ENCODE assay signal across 23 cellular contexts in the genomic region with DNA sequence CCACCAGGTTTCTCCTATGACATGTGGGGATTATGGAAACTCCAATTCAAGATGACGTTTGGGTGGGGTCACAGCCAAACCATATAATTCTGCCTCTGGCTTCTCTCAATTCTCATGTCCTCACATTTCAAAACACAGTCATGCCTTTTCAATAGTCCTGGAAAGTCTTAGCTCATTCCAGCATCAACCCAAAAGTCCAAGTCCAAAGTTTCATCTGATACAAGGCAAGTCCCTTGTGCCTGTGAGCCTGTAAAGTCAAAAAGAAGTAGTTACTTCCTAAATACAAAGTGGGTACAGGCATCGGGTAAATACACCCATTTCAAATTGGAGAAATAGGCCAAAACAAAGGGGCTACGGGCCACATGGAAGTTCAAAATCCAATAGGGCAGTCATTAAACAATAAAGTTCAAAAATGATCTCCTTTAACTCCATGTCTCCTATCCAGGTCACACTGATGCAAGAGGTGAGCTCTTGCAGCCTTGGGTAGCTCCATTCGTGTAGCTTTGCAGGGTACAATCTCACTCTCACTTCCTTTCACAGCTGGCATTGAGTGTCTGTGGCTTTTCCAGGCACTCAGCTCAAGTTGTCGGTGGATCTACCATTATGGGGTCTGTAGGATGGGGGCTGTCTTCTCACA.
"Had no signal": no experiment of that assay in that cellular context is flagged by ENCODE, and none has a peak within 500 bp of the region (broad histone marks: within the 10 kb centered on the region; RNA-seq: fewer than 3 reads in every experiment).

No MANE protein-coding gene starts in this region.

- H3K4me1 ChIP-seq: colonic mucosa, esophagus muscularis mucosa, gastrocnemius medialis, sigmoid colon, testis, vagina had no signal

- H3K36me3 Mint-ChIP-seq: activated CD8-positive, alpha-beta memory T cell treated with anti-CD3 and anti-CD28 coated beads, Interleukin-2, amount 10 ng/mL, durations not matched to agents 7 days and 5 days; activated naive CD4-positive, alpha-beta T cell treated with anti-CD3 and anti-CD28 coated beads, Interleukin-2, amount 10 ng/mL, durations not matched to agents 7 days and 5 days; naive B cell had no signal

- H3K36me3 ChIP-seq: colonic mucosa, esophagus muscularis mucosa, gastrocnemius medialis, sigmoid colon, vagina had no signal

- H3K4me3 ChIP-seq: colonic mucosa, dorsolateral prefrontal cortex, esophagus muscularis mucosa, gastrocnemius medialis, lung, sigmoid colon, testis, vagina had no signal

- H3K27ac Mint-ChIP-seq: activated CD4-positive, alpha-beta memory T cell treated with anti-CD3 and anti-CD28 coated beads, Interleukin-2, amount 10 ng/mL, durations not matched to agents 7 days and 5 days; activated CD4-positive, alpha-beta T cell treated with anti-CD3 and anti-CD28 coated beads, Interleukin-2, amount 10 ng/mL, durations not matched to agents 24 days and 14 days; activated CD8-positive, alpha-beta memory T cell treated with anti-CD3 and anti-CD28 coated beads, Interleukin-2, amount 10 ng/mL, durations not matched to agents 7 days and 5 days; activated naive CD4-positive, alpha-beta T cell treated with anti-CD3 and anti-CD28 coated beads, Interleukin-2, amount 10 ng/mL, durations not matched to agents 7 days and 5 days had no signal

- H3K9me3 Mint-ChIP-seq: activated CD4-positive, alpha-beta memory T cell treated with anti-CD3 and anti-CD28 coated beads, Interleukin-2, amount 10 ng/mL, durations not matched to agents 7 days and 5 days; activated CD4-positive, alpha-beta T cell treated with anti-CD3 and anti-CD28 coated beads, Interleukin-2, amount 10 ng/mL, durations not matched to agents 24 days and 14 days; activated naive CD4-positive, alpha-beta T cell treated with anti-CD3 and anti-CD28 coated beads, Interleukin-2, amount 10 ng/mL, durations not matched to agents 7 days and 5 days had no signal

- H3K4me3 Mint-ChIP-seq: activated CD4-positive, alpha-beta memory T cell treated with anti-CD3 and anti-CD28 coated beads, Interleukin-2, amount 10 ng/mL, durations not matched to agents 7 days and 5 days; activated CD4-positive, alpha-beta T cell treated with anti-CD3 and anti-CD28 coated beads, Interleukin-2, amount 10 ng/mL, durations not matched to agents 24 days and 14 days; activated CD8-positive, alpha-beta memory T cell treated with anti-CD3 and anti-CD28 coated beads, Interleukin-2, amount 10 ng/mL, durations not matched to agents 7 days and 5 days; activated naive CD4-positive, alpha-beta T cell treated with anti-CD3 and anti-CD28 coated beads, Interleukin-2, amount 10 ng/mL, durations not matched to agents 7 days and 5 days; naive B cell had no signal

- FAIRE-seq: bronchial epithelial cell, islet of Langerhans had no signal

- H3K27ac ChIP-seq: colonic mucosa, dorsolateral prefrontal cortex, esophagus muscularis mucosa, gastrocnemius medialis, sigmoid colon, testis, vagina had no signal

- DNase-seq: activated CD4-positive, alpha-beta memory T cell treated with anti-CD3 and anti-CD28 coated beads, Interleukin-2, amount 10 ng/mL, durations not matched to agents 7 days and 5 days; activated CD4-positive, alpha-beta T cell treated with anti-CD3 and anti-CD28 coated beads, Interleukin-2, amount 10 ng/mL, durations not matched to agents 24 days and 14 days; activated CD8-positive, alpha-beta memory T cell treated with anti-CD3 and anti-CD28 coated beads, Interleukin-2, amount 10 ng/mL, durations not matched to agents 7 days and 5 days; activated effector memory CD4-positive, alpha-beta T cell treated with anti-CD3 and anti-CD28 coated beads, Interleukin-2, amount 50 U/mL, for 16 hours; activated naive CD4-positive, alpha-beta T cell treated with anti-CD3 and anti-CD28 coated beads, Interleukin-2, amount 10 ng/mL, durations not matched to agents 7 days and 5 days; activated T-cell treated with anti-CD3 and anti-CD28 coated beads for 4 hours; amygdala; colonic mucosa; dorsolateral prefrontal cortex; gastrocnemius medialis; left colon; naive B cell; sigmoid colon; stimulated activated CD4-positive, alpha-beta T cell treated with anti-CD3 and anti-CD28 coated beads, Interleukin-2, amount 100 ng/mL, for 48 hours; stimulated activated naive CD4-positive, alpha-beta T cell; T1000; testis; trophoblast cell had no signal

- ATAC-seq: activated CD8-positive, alpha-beta memory T cell treated with anti-CD3 and anti-CD28 coated beads, Interleukin-2, amount 10 ng/mL, durations not matched to agents 7 days and 5 days; gastrocnemius medialis; left colon had no signal

- H3K27me3 ChIP-seq: colonic mucosa, esophagus muscularis mucosa, gastrocnemius medialis, sigmoid colon, testis, vagina had no signal

- H3K9me3 ChIP-seq: colonic mucosa, esophagus muscularis mucosa, gastrocnemius medialis, sigmoid colon, testis, vagina had no signal

- H3K4me1 Mint-ChIP-seq: activated CD4-positive, alpha-beta memory T cell treated with anti-CD3 and anti-CD28 coated beads, Interleukin-2, amount 10 ng/mL, durations not matched to agents 7 days and 5 days; activated CD4-positive, alpha-beta T cell treated with anti-CD3 and anti-CD28 coated beads, Interleukin-2, amount 10 ng/mL, durations not matched to agents 24 days and 14 days; activated CD8-positive, alpha-beta memory T cell treated with anti-CD3 and anti-CD28 coated beads, Interleukin-2, amount 10 ng/mL, durations not matched to agents 7 days and 5 days; activated naive CD4-positive, alpha-beta T cell treated with anti-CD3 and anti-CD28 coated beads, Interleukin-2, amount 10 ng/mL, durations not matched to agents 7 days and 5 days; naive B cell had no signal
